21 cellular contexts compared by ENCODE assay signal in the genomic region with DNA sequence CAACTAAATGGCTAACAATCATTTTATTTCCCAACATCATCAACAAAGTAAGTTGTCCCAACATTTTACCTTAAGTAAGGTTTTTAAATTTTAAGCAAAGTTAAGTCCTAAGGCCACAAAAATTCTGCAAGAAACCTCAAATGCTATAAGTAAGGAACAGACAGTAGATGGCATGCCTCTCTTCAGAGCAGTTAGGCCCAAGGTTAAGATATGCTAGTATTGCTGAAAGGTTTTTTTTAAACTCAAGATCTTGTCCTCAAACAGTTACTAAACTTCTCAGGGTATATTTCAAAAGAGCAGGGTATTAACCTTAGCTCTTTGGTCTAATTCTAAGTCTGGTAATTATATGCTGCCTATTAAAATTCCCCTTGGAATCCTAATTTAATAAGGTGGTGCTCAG. TPM values are rescaled to one million over a fixed set of nuclear protein-coding genes. Genes with fewer than 3 reads are reported as not detected.
A peak's percentile ranks its signal among the peaks of the same experiment; 100 is the strongest.
DNase-seq lines count a peak whose midpoint lies in the region; ATAC-seq and TF ChIP-seq lines count a peak whose summit lies in the region.
"Had no signal": no experiment of that assay in that cellular context is flagged by ENCODE, and none has a peak within 500 bp of the region (broad histone marks: within the 10 kb centered on the region; RNA-seq: fewer than 3 reads in every experiment).

No MANE protein-coding gene starts in this region.

- CTCF ChIA-PET in OCI-LY7 (lab: Charles Lee; ENCODE audit: unreplicated experiment): interaction anchor here (0.9 kb wide), 1 partner anchor 21 kb away, joined by 3 read pairs; no protein-coding TSS in a partner anchor

- peaks cover 3% of the 10 kb centered on the region for H3K4me1 Mint-ChIP-seq in mesothelial cell of epicardium
- H3K4me1 Mint-ChIP-seq in stimulated activated naive CD8-positive, alpha-beta T cell treated with anti-CD3 and anti-CD28 coated beads, Interleukin-15, amount 100 ng/mL, for 72 hours: peaks cover 29% of the 10 kb centered on the region

- no peaks in the 10 kb centered on the region for H4K20me1 ChIP-seq in DND-41 (ENCODE audit: insufficient read depth, low read length)
- H4K20me1 ChIP-seq in OCI-LY7 (ENCODE audit: insufficient read depth, low read length): no peaks in the 10 kb centered on the region

- no peaks in the 10 kb centered on the region for H3K9me2 ChIP-seq in OCI-LY7 (ENCODE audit: insufficient read depth, low read length)

- H3K9me3 Mint-ChIP-seq in mesothelial cell of epicardium: no peaks in the 10 kb centered on the region
- no peaks in the 10 kb centered on the region for H3K9me3 Mint-ChIP-seq in stimulated activated naive CD8-positive, alpha-beta T cell treated with anti-CD3 and anti-CD28 coated beads, Interleukin-15, amount 100 ng/mL, for 72 hours
- H3K9me3 Mint-ChIP-seq: activated CD4-positive, alpha-beta memory T cell treated with anti-CD3 and anti-CD28 coated beads, Interleukin-2, amount 10 ng/mL, durations not matched to agents 7 days and 5 days; activated T-cell treated with anti-CD3 and anti-CD28 coated beads, Interleukin-2, amount 50 U/mL, for 24 hours had no signal

- H3K4me1 ChIP-seq in DND-41 (ENCODE audit: insufficient read depth, low read length): no peaks in the 10 kb centered on the region
- H3K4me1 ChIP-seq in OCI-LY7 (ENCODE audit: insufficient read depth, low read length, poor library complexity, severe bottlenecking): no peaks in the 10 kb centered on the region

- DNase-seq in DND-41 (no peak), OCI-LY7 (ENCODE audit: low spot score) (no peak), choroid plexus epithelial cell (ENCODE audit: low read depth) (peak; percentile 44), mesothelial cell of epicardium (ENCODE audit: low spot score in 2 of 2, unreplicated experiment in 2 of 2) (no peak)
- no peak for DNase-seq in stimulated activated naive CD8-positive, alpha-beta T cell treated with anti-CD3 and anti-CD28 coated beads, Interleukin-15, amount 100 ng/mL, for 72 hours
- DNase-seq: activated CD4-positive, alpha-beta memory T cell treated with anti-CD3 and anti-CD28 coated beads, Interleukin-2, amount 10 ng/mL, durations not matched to agents 7 days and 5 days; activated T-cell treated with anti-CD3 and anti-CD28 coated beads, Interleukin-2, amount 50 U/mL, for 24 hours; effector memory CD4-positive, alpha-beta T cell; GDM1; KBM-7; left colon; NCI-H1092; posterior cingulate gyrus; stimulated activated CD4-positive, alpha-beta T cell treated with anti-CD3 and anti-CD28 coated beads, Interleukin-4, amount 100 ng/mL, for 4 hours; stimulated activated CD8-positive, alpha-beta memory T cell treated with anti-CD3 and anti-CD28 coated beads, Interleukin-4, amount 100 ng/mL, for 48 hours had no signal

- intact Hi-C loops in OCI-LY7 (cut with micrococcal nuclease; ENCODE audit: unreplicated experiment): no loop called here

- TF ChIP-seq CTCF in DND-41 (IDR thresholded peaks at IDR 0.05; ENCODE audit: borderline replicate concordance, extremely low read depth, low read length, poor library complexity, severe bottlenecking) (peak; percentile 4), OCI-LY7 (conservative IDR thresholded peaks at IDR 0.05; ENCODE audit: low read length) (peak; percentile 28; the same call in 1 of the 2 replicates), choroid plexus epithelial cell (conservative IDR thresholded peaks at IDR 0.05; ENCODE audit: low read depth, low read length) (peak; percentile 34), mesothelial cell of epicardium (IDR thresholded peaks at IDR 0.05; ENCODE audit: unreplicated experiment) (no peak)

- H3K4me2 ChIP-seq in DND-41 (ENCODE audit: insufficient read depth, low read length): no peak overlapping the region
- no peak overlapping the region for H3K4me2 ChIP-seq in OCI-LY7 (ENCODE audit: low read length)

- H3K9me3 ChIP-seq in DND-41 (ENCODE audit: insufficient read depth, low read length, severe bottlenecking) (no peaks in the 10 kb centered on the region), OCI-LY7 (ENCODE audit: low read length) (no peaks in the 10 kb centered on the region)
- H3K9me3 ChIP-seq: thoracic aorta had no signal

- peaks cover 53% of the 10 kb centered on the region for H3K36me3 ChIP-seq in DND-41 (ENCODE audit: insufficient read depth, low read length)
- peaks cover 57% of the 10 kb centered on the region for H3K36me3 ChIP-seq in OCI-LY7 (ENCODE audit: insufficient read depth, low read length)

- no peaks in the 10 kb centered on the region for H3K27me3 Mint-ChIP-seq in mesothelial cell of epicardium (ENCODE audit: low read depth)
- H3K27me3 Mint-ChIP-seq in stimulated activated naive CD8-positive, alpha-beta T cell treated with anti-CD3 and anti-CD28 coated beads, Interleukin-15, amount 100 ng/mL, for 72 hours: no peaks in the 10 kb centered on the region
- H3K27me3 Mint-ChIP-seq: activated CD4-positive, alpha-beta memory T cell treated with anti-CD3 and anti-CD28 coated beads, Interleukin-2, amount 10 ng/mL, durations not matched to agents 7 days and 5 days; activated naive CD8-positive, alpha-beta T cell; activated T-cell treated with anti-CD3 and anti-CD28 coated beads, Interleukin-2, amount 50 U/mL, for 24 hours had no signal

- BruUV-seq in OCI-LY7 (replicated peaks; lab: Mats Ljungman, UMichigan): no TSS peak

- H2AFZ ChIP-seq in DND-41 (ENCODE audit: low read depth, low read length): no peak overlapping the region
- H2AFZ ChIP-seq in OCI-LY7 (ENCODE audit: low read length): no peak overlapping the region

- no peak overlapping the region for H3K9ac ChIP-seq in DND-41 (ENCODE audit: low read depth, low read length)

- H3K4me3 ChIP-seq in DND-41 (ENCODE audit: low read depth in 1 of 2, low read length in 2 of 2) (no peak overlapping the region), OCI-LY7 (ENCODE audit: low read depth, low read length, poor library complexity, severe bottlenecking) (no peak overlapping the region), choroid plexus epithelial cell (ENCODE audit: low read depth, low read length) (no peak overlapping the region)
- H3K4me3 ChIP-seq: skin epidermis, thoracic aorta had no signal

- ATAC-seq in DND-41 (ENCODE audit: insufficient read depth, low read depth) (no peak), GM19035 (IDR thresholded peaks at IDR 0.05; ENCODE audit: unreplicated experiment) (no peak), GM18873 (IDR thresholded peaks at IDR 0.05; ENCODE audit: low FRiP score, unreplicated experiment) (no peak), GM18909 (IDR thresholded peaks at IDR 0.05; ENCODE audit: poor library complexity, unreplicated experiment) (no peak)
- no peak for ATAC-seq in stimulated activated naive CD8-positive, alpha-beta T cell treated with anti-CD3 and anti-CD28 coated beads, Interleukin-15, amount 100 ng/mL, for 72 hours
- ATAC-seq: left colon had no signal

- no peaks in the 10 kb centered on the region for H3K27me3 ChIP-seq in DND-41 (ENCODE audit: insufficient read depth, low read length, poor library complexity)

- H3K79me2 ChIP-seq in DND-41 (ENCODE audit: insufficient read depth, low read length) (peaks cover 36% of the 10 kb centered on the region), OCI-LY7 (ENCODE audit: insufficient read depth, low read depth, low read length) (peaks cover 8% of the 10 kb centered on the region; the same call in 1 of the 2 replicates)

- no peak overlapping the region for H3K27ac ChIP-seq in DND-41 (ENCODE audit: low read length)
- no peak overlapping the region for H3K27ac ChIP-seq in OCI-LY7 (ENCODE audit: low read depth, low read length, poor library complexity, severe bottlenecking)
- H3K27ac ChIP-seq: skin epidermis, thoracic aorta had no signal

- H3K27ac Mint-ChIP-seq in mesothelial cell of epicardium: peak overlapping the region; percentile 29
- no peak overlapping the region for H3K27ac Mint-ChIP-seq in stimulated activated naive CD8-positive, alpha-beta T cell treated with anti-CD3 and anti-CD28 coated beads, Interleukin-15, amount 100 ng/mL, for 72 hours
- H3K27ac Mint-ChIP-seq: activated CD4-positive, alpha-beta memory T cell treated with anti-CD3 and anti-CD28 coated beads, Interleukin-2, amount 10 ng/mL, durations not matched to agents 7 days and 5 days; activated T-cell treated with anti-CD3 and anti-CD28 coated beads, Interleukin-2, amount 50 U/mL, for 24 hours had no signal

- POLR2A ChIA-PET in OCI-LY7 (lab: Charles Lee): interaction anchor here (1.2 kb wide), 1 partner anchor 10 kb away, joined by 3 read pairs; no protein-coding TSS in a partner anchor

- peaks cover 29% of the 10 kb centered on the region for H3K36me3 Mint-ChIP-seq in mesothelial cell of epicardium

- H3K4me3 Mint-ChIP-seq in mesothelial cell of epicardium: no peak overlapping the region
- no peak overlapping the region for H3K4me3 Mint-ChIP-seq in stimulated activated naive CD8-positive, alpha-beta T cell treated with anti-CD3 and anti-CD28 coated beads, Interleukin-15, amount 100 ng/mL, for 72 hours
- H3K4me3 Mint-ChIP-seq: activated CD4-positive, alpha-beta memory T cell treated with anti-CD3 and anti-CD28 coated beads, Interleukin-2, amount 10 ng/mL, durations not matched to agents 7 days and 5 days; activated naive CD8-positive, alpha-beta T cell; activated T-cell treated with anti-CD3 and anti-CD28 coated beads, Interleukin-2, amount 50 U/mL, for 24 hours had no signal

RNA-seq across cellular contexts. Expression of gene PJA2, which starts 35.1 kb away (rescaled TPM):
- total RNA-seq in OCI-LY7 (2014; rRNA removed; shearing (Covaris generic)): 41.3 and 47.9 TPM in 2 replicates
- total RNA-seq in OCI-LY7 (2022): 69.7 and 79.8 TPM in 2 replicates
- 69.2 to 70.7 TPM (median 70.5 TPM) in 3 replicates for total RNA-seq in mesothelial cell of epicardium
